ENCODE assay signal across 2 cellular contexts in the genomic region with DNA sequence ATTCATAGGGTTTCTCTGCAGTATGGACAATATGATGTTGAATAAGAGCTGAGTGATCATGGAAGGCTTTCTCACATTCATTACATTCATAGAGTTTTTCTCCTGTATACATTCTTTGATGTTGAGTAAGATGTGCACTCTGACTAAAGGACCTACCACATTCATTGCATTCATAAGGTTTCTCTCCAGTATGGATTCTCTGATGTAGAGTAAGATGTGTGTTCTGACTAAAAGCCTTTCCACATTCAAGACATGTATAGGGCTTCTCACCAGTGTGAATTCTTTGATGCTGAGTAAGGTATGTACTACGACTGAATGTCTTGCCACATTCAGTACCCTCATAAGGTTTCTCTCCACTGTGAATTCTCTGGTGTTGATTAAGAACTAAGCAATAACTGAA.
TF ChIP-seq lines count a peak whose summit lies in the region.

No MANE protein-coding gene starts in this region.

TF ChIP-seq in HCT116, 20 proteins besides CTCF, POLR2A, EP300 and RAD21:
- TF ChIP-seq ZNF274 (IDR thresholded peaks at IDR 0.05; ENCODE audit: low read depth, low read length): peak; percentile 40
- TF ChIP-seq CBX3 (IDR thresholded peaks at IDR 0.05; ENCODE audit: low read depth): no peak

TF ChIP-seq in GM12878, 131 proteins besides CTCF, POLR2A, EP300 and RAD21:
- TF ChIP-seq KLF5 (IDR thresholded peaks at IDR 0.05; ENCODE audit: partially characterized antibody) (no peak), ZNF24 (IDR thresholded peaks at IDR 0.05) (no peak), CEBPB (IDR thresholded peaks at IDR 0.05; ENCODE audit: borderline replicate concordance in 1 of 2, low read depth in 2 of 2, low read length in 2 of 2) (no peak), SREBF1 (IDR thresholded peaks at IDR 0.05; ENCODE audit: low read length) (no peak), ZNF274 (IDR thresholded peaks at IDR 0.05; ENCODE audit: insufficient read depth, insufficient read length) (peak; percentile 6), SREBF2 (IDR thresholded peaks at IDR 0.05; ENCODE audit: low read length) (no peak), HCFC1 (IDR thresholded peaks at IDR 0.05; ENCODE audit: low read length) (no peak)
- TF ChIP-seq, protein P1, sequence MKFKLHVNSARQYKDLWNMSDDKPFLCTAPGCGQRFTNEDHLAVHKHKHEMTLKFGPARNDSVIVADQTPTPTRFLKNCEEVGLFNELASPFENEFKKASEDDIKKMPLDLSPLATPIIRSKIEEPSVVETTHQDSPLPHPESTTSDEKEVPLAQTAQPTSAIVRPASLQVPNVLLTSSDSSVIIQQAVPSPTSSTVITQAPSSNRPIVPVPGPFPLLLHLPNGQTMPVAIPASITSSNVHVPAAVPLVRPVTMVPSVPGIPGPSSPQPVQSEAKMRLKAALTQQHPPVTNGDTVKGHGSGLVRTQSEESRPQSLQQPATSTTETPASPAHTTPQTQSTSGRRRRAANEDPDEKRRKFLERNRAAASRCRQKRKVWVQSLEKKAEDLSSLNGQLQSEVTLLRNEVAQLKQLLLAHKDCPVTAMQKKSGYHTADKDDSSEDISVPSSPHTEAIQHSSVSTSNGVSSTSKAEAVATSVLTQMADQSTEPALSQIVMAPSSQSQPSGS (IDR thresholded peaks at IDR 0.05; ENCODE audit: low read length): no peak
